8 cellular contexts compared by ENCODE assay signal in genomic region chr4:153151535-153152452, GRCh38. TPM values are rescaled to one million over a fixed set of nuclear protein-coding genes. Genes with fewer than 3 reads are reported as not detected.
DNase-seq lines count a peak whose midpoint lies in the region; ATAC-seq and TF ChIP-seq lines count a peak whose summit lies in the region.

No MANE protein-coding gene starts in this region.

- no peaks in the 10 kb centered on the region for H3K27me3 ChIP-seq in WERI-Rb-1 (ENCODE audit: insufficient read depth, low read depth, severe bottlenecking)

- ATAC-seq in natural killer cell (peak in 2 of 3 donors; percentile 15 to 25), omental fat pad (ENCODE audit: low FRiP score) (no peak), GM21526 (IDR thresholded peaks at IDR 0.05; ENCODE audit: low FRiP score, unreplicated experiment) (no peak)
- ATAC-seq in natural killer cell treated with Interleukin-12 subunit alpha and Interleukin-12 subunit beta and Interleukin-15 and Interleukin-18, amount 100 ng/mL, for 72 hours: no peak

- no peak for DNase-seq in natural killer cell
- DNase-seq in natural killer cell treated with Interleukin-12 subunit alpha and Interleukin-12 subunit beta and Interleukin-15 and Interleukin-18, amount 100 ng/mL, for 72 hours (ENCODE audit: low spot score): no peak
- peak; percentile 16 for DNase-seq in NCI-H187 treated with DMSO at 0.1 percent for 48 hours (lab: John Stamatoyannopoulos, UW)
- peak; percentile 77 for DNase-seq in WERI-Rb-1
- peak; percentile 43 for DNase-seq in fibroblast of the aortic adventitia (ENCODE audit: low read depth)
- peak; percentile 27 for DNase-seq in omental fat pad (ENCODE audit: low spot score)
- no peak for DNase-seq in HFFc6

- H3K9me3 Mint-ChIP-seq in natural killer cell (no peaks in the 10 kb centered on the region), HFFc6 (no peaks in the 10 kb centered on the region)
- no peaks in the 10 kb centered on the region for H3K9me3 Mint-ChIP-seq in natural killer cell treated with Interleukin-12 subunit alpha and Interleukin-12 subunit beta and Interleukin-15 and Interleukin-18, amount 100 ng/mL, for 72 hours

- H3K4me1 Mint-ChIP-seq in natural killer cell: peaks cover 7 to 22% of the 10 kb centered on the region in 2 donors
- H3K4me1 Mint-ChIP-seq in natural killer cell treated with Interleukin-12 subunit alpha and Interleukin-12 subunit beta and Interleukin-15 and Interleukin-18, amount 100 ng/mL, for 72 hours (ENCODE audit: low read depth in 2 of 2): peaks cover 22 to 30% of the 10 kb centered on the region in 2 donors
- peaks cover 30% of the 10 kb centered on the region for H3K4me1 Mint-ChIP-seq in HFFc6 (ENCODE audit: low read depth)

- H3K27me3 Mint-ChIP-seq in natural killer cell (ENCODE audit: low read depth in 2 of 2) (peaks cover 45 to 46% of the 10 kb centered on the region in 2 donors), HFFc6 (ENCODE audit: insufficient read depth) (peaks cover 3% of the 10 kb centered on the region)
- peaks cover 43 to 54% of the 10 kb centered on the region in 2 donors for H3K27me3 Mint-ChIP-seq in natural killer cell treated with Interleukin-12 subunit alpha and Interleukin-12 subunit beta and Interleukin-15 and Interleukin-18, amount 100 ng/mL, for 72 hours

- H3K36me3 Mint-ChIP-seq in natural killer cell (no peaks in the 10 kb centered on the region), HFFc6 (ENCODE audit: low read depth) (no peaks in the 10 kb centered on the region)
- no peaks in the 10 kb centered on the region for H3K36me3 Mint-ChIP-seq in natural killer cell treated with Interleukin-12 subunit alpha and Interleukin-12 subunit beta and Interleukin-15 and Interleukin-18, amount 100 ng/mL, for 72 hours

- no peak overlapping the region for H3K27ac ChIP-seq in WERI-Rb-1

- no peaks in the 10 kb centered on the region for H3K36me3 ChIP-seq in WERI-Rb-1

- H3K4me3 Mint-ChIP-seq in natural killer cell (peak overlapping the region; percentile 84), HFFc6 (no peak overlapping the region; the same call in 1 of the 2 replicates)
- no peak overlapping the region for H3K4me3 Mint-ChIP-seq in natural killer cell treated with Interleukin-12 subunit alpha and Interleukin-12 subunit beta and Interleukin-15 and Interleukin-18, amount 100 ng/mL, for 72 hours

- peak overlapping the region; percentile 71 for H3K4me3 ChIP-seq in WERI-Rb-1 (ENCODE audit: low read depth, low read length)
- H3K4me3 ChIP-seq in fibroblast of the aortic adventitia (ENCODE audit: low read depth, low read length): no peak overlapping the region

- intact Hi-C loops in natural killer cell (cut with micrococcal nuclease): no loop called here

- no peak for TF ChIP-seq CTCF in natural killer cell (IDR thresholded peaks at IDR 0.05)
- no peak for TF ChIP-seq CTCF in WERI-Rb-1 (IDR thresholded peaks at IDR 0.05; ENCODE audit: low read depth, low read length)
- no peak for TF ChIP-seq CTCF in fibroblast of the aortic adventitia (IDR thresholded peaks at IDR 0.05; ENCODE audit: insufficient read depth, low read length)
- TF ChIP-seq CTCF in omental fat pad (IDR thresholded peaks at IDR 0.05): no peak
- no peak for TF ChIP-seq CTCF in HFFc6 (IDR thresholded peaks at IDR 0.05)

- no peaks in the 10 kb centered on the region for H3K9me3 ChIP-seq in WERI-Rb-1 (ENCODE audit: severe bottlenecking)

- H3K27ac Mint-ChIP-seq in natural killer cell (no peak overlapping the region), HFFc6 (no peak overlapping the region)
- H3K27ac Mint-ChIP-seq in natural killer cell treated with Interleukin-12 subunit alpha and Interleukin-12 subunit beta and Interleukin-15 and Interleukin-18, amount 100 ng/mL, for 72 hours: no peak overlapping the region

RNA-seq across cellular contexts. Expression of gene TRIM2, which starts 52.4 kb away (rescaled TPM):
- total RNA-seq in natural killer cell (under 1 TPM in 1 of 3 donors, not detected in 2; 0.11 TPM), fibroblast of the aortic adventitia (ENCODE audit: low replicate concordance) (34.6 and 78.5 TPM in 2 replicates), omental fat pad (10 to 100 TPM; 14.8 to 45.4 (median 26.5) TPM)
- not detected for total RNA-seq in natural killer cell treated with Interleukin-12 subunit alpha and Interleukin-12 subunit beta and Interleukin-15 and Interleukin-18, amount 100 ng/mL, for 72 hours
- total RNA-seq in HFFc6 (2021; fragmentation: NEBNext Ultra II Directional; extraction: Animal tissue kit (Norgen Biotek cat#: 25700)): 10 to 100 TPM; 32.3 to 39.6 (median 34.9) TPM

Comparison
In these comparisons a context has a peak if more than half of its experiments do, and no peak if none do; other contexts are left out.
1. ATAC-seq: peak in natural killer cell (2 of 3); none in natural killer cell treated with Interleukin-12 subunit alpha and Interleukin-12 subunit beta and Interleukin-15 and Interleukin-18, amount 100 ng/mL, for 72 hours (0 of 2), omental fat pad (single experiment) and GM21526 (single experiment).
2. DNase-seq: peak in NCI-H187 treated with DMSO at 0.1 percent for 48 hours (single experiment), WERI-Rb-1 (single experiment), fibroblast of the aortic adventitia (single experiment) and omental fat pad (single experiment); none in natural killer cell (single experiment), natural killer cell treated with Interleukin-12 subunit alpha and Interleukin-12 subunit beta and Interleukin-15 and Interleukin-18, amount 100 ng/mL, for 72 hours (single experiment) and HFFc6 (single experiment).
3. RNA of gene TRIM2, which starts 52.4 kb away (total RNA-seq): 34.6 to 78.5 TPM in fibroblast of the aortic adventitia, 32.3 to 39.6 TPM in HFFc6 and 14.8 to 45.4 TPM in omental fat pad; 0.11 TPM in natural killer cell and not detected in natural killer cell treated with Interleukin-12 subunit alpha and Interleukin-12 subunit beta and Interleukin-15 and Interleukin-18, amount 100 ng/mL, for 72 hours; every median in the first group is over 10 times any median in the second.